In genomic region chr15:34984884-34985630, GRCh38 we compare ENCODE assay signal across 9 cellular contexts. TPM values are rescaled to one million over a fixed set of nuclear protein-coding genes. Genes with fewer than 3 reads are reported as not detected.
A peak's percentile ranks its signal among the peaks of the same experiment; 100 is the strongest.
DNase-seq lines count a peak whose midpoint lies in the region; ATAC-seq and TF ChIP-seq lines count a peak whose summit lies in the region.
"Had no signal": no experiment of that assay in that cellular context is flagged by ENCODE, and none has a peak within 500 bp of the region (broad histone marks: within the 10 kb centered on the region; RNA-seq: fewer than 3 reads in every experiment).

No MANE protein-coding gene starts in this region.

- H3K9me3 ChIP-seq in BLaER1 (no peaks in the 10 kb centered on the region), lower lobe of right lung (no peaks in the 10 kb centered on the region)

- peaks cover 42% of the 10 kb centered on the region for H3K79me2 ChIP-seq in KMS-11 (ENCODE audit: insufficient read depth, low read depth)

- peaks cover 36% of the 10 kb centered on the region for H3K4me1 ChIP-seq in BLaER1
- peaks cover 29% of the 10 kb centered on the region for H3K4me1 ChIP-seq in KMS-11 (ENCODE audit: low read depth, poor library complexity, severe bottlenecking)
- peaks cover 35% of the 10 kb centered on the region for H3K4me1 ChIP-seq in lower lobe of right lung

- H3K9ac ChIP-seq in BLaER1: no peak overlapping the region
- no peak overlapping the region for H3K9ac ChIP-seq in KMS-11

- H4K20me1 ChIP-seq in BLaER1: peaks cover 40% of the 10 kb centered on the region
- H4K20me1 ChIP-seq in KMS-11 (ENCODE audit: insufficient read depth): no peaks in the 10 kb centered on the region

- TF ChIP-seq CTCF in KMS-11 (conservative IDR thresholded peaks at IDR 0.05; ENCODE audit: low read depth, low read length) (no peak), cardiac fibroblast (IDR thresholded peaks at IDR 0.05; ENCODE audit: low read depth, low read length) (no peak), lower lobe of right lung (IDR thresholded peaks at IDR 0.05) (no peak)

- no peak overlapping the region for H2AFZ ChIP-seq in KMS-11 (ENCODE audit: low read depth)

- H3K27me3 ChIP-seq in BLaER1 (no peaks in the 10 kb centered on the region), KMS-11 (ENCODE audit: insufficient read depth, low read depth) (no peaks in the 10 kb centered on the region), lower lobe of right lung (ENCODE audit: low read depth) (no peaks in the 10 kb centered on the region)

- H3K36me3 ChIP-seq in BLaER1: peaks cover 48% of the 10 kb centered on the region
- H3K36me3 ChIP-seq in KMS-11 (ENCODE audit: insufficient read depth): no peaks in the 10 kb centered on the region
- H3K36me3 ChIP-seq in lower lobe of right lung: peaks cover 33% of the 10 kb centered on the region

- H3K27ac ChIP-seq in BLaER1 (no peak overlapping the region), KMS-11 (no peak overlapping the region), lower lobe of right lung (peak overlapping the region; percentile 15)

- intact Hi-C loops in lower lobe of right lung (cut with DNase I): no loop called here

- H3K4me3 ChIP-seq in BLaER1: no peak overlapping the region
- H3K4me3 ChIP-seq in KMS-11 (IDR thresholded peaks at IDR 0.05; ENCODE audit: insufficient read depth, low read depth, low read length): no peak overlapping the region
- H3K4me3 ChIP-seq in cardiac fibroblast (replicated peaks in 1 of 2; ENCODE audit: low read depth in 2 of 2, low read length in 2 of 2): no peak overlapping the region
- no peak overlapping the region for H3K4me3 ChIP-seq in lower lobe of right lung

- DNase-seq in cardiac fibroblast (ENCODE audit: low read depth in 2 of 2) (peak; percentile 46 to 64), lower lobe of right lung (peak; percentile 58), NCI-H510A treated with DMSO at 0.1 percent for 48 hours (lab: John Stamatoyannopoulos, UW) (no peak), NCI-H187 (lab: John Stamatoyannopoulos, UW) (no peak), mesenteric fat pad (ENCODE audit: low spot score) (no peak), NCI-H446 treated with DMSO at 0.1 percent for 48 hours (lab: John Stamatoyannopoulos, UW) (no peak)
- DNase-seq: NCI-H187 treated with DMSO at 0.1 percent for 48 hours had no signal

- no peak for ATAC-seq in lower lobe of right lung

- H3K4me2 ChIP-seq in BLaER1: peak overlapping the region; percentile 98
- peak overlapping the region; percentile 91; the same call in 1 of the 2 replicates for H3K4me2 ChIP-seq in KMS-11

RNA-seq across cellular contexts. Expression of gene ZNF770, which starts 3.0 kb away (rescaled TPM):
- total RNA-seq in lower lobe of right lung (29.7 TPM), mesenteric fat pad (27.2 TPM)

RNA-seq across cellular contexts. Expression of gene AQR, which starts 15.5 kb away (rescaled TPM):
- 32.4 TPM for total RNA-seq in lower lobe of right lung
- total RNA-seq in mesenteric fat pad: 31.5 TPM

Comparison
In these comparisons a context has a peak if more than half of its experiments do, and no peak if none do; other contexts are left out.
1. DNase-seq: peak in cardiac fibroblast (2 of 2) and lower lobe of right lung (single experiment); none in NCI-H510A treated with DMSO at 0.1 percent for 48 hours (single experiment), NCI-H187 (0 of 2), mesenteric fat pad (single experiment) and NCI-H446 treated with DMSO at 0.1 percent for 48 hours (single experiment).